In the genomic region with DNA sequence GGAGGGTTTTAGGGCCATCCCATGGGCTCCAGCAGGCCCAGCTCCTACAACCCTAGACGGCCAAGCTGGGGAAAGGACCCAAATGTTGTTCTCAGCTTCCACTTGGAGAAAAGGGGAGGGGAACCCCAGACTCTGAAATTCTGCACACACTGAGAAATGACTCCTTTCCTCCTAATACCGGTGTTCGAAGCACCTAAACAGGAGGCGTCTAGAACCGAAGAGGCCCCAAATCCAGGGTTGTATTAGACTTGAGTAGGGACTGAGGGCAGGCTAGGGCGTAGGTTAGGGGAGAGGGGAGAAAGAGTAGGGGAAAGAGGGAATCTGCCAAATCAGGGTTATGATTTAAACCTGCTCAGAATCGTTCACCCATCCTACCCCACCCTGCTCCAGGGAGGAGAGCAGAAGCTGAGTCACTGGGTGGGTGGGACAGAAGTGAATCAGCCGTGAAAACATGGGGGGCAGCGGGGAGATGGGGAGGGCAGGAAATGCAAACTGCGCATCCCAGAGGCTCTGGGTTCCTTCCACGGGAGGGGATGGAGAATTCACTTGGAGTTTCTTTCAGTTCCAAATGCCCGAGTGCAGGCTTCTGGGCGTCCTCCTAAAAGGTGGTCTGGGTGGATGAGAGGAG, we compare ENCODE assay signal across 8 cellular contexts. TPM values are rescaled to one million over a fixed set of nuclear protein-coding genes. Genes with fewer than 3 reads are reported as not detected.
DNase-seq lines count a peak whose midpoint lies in the region; TF ChIP-seq lines count a peak whose summit lies in the region.

No MANE protein-coding gene starts in this region.

- H3F3A ChIP-seq in PC-9 (ENCODE audit: insufficient read depth, low read depth) = peaks cover 33% of the 10 kb centered on the region; the same call in 1 of the 2 replicates

- H3K9me3 ChIP-seq in PC-9 (ENCODE audit: insufficient read depth, low read depth) = no peaks in the 10 kb centered on the region
- no peaks in the 10 kb centered on the region for H3K9me3 ChIP-seq in breast epithelium
- H3K9me3 ChIP-seq in stomach = no peaks in the 10 kb centered on the region

- TF ChIP-seq EP300 in stomach (IDR thresholded peaks at IDR 0.05) = no peak

- peaks cover 35% of the 10 kb centered on the region for H3K4me1 Mint-ChIP-seq in Calu3 (ENCODE audit: low read depth, unreplicated experiment)

- CTCF ChIA-PET in Calu3 (lab: Charles Lee) = interaction anchor here (0.6 to 4.2 kb wide), 5 partner anchors 20 to 197 kb away, joined by 3 to 39 read pairs (median 3); partner anchors contain the start of genes PFDN5 and SPRYD3
- CTCF ChIA-PET in PC-9 (lab: Charles Lee) = interaction anchor here (0.6 to 3.4 kb wide), 8 partner anchors 18 to 223 kb away, joined by 3 to 22 read pairs (median 4); partner anchors contain the start of genes AAAS and SPRYD3

- peak overlapping the region; percentile 84 for H3K27ac Mint-ChIP-seq in Calu3 (ENCODE audit: unreplicated experiment)

- POLR2A ChIA-PET in PC-9 (lab: Charles Lee; ENCODE audit: unreplicated experiment) = interaction anchor here (0.5 to 2.0 kb wide), 5 partner anchors 19 to 283 kb away, joined by 4 to 25 read pairs (median 6); partner anchors contain the start of genes KRT8 and SPRYD3

- no peaks in the 10 kb centered on the region for H3K9me3 Mint-ChIP-seq in Calu3 (ENCODE audit: low read depth, unreplicated experiment)

- peak overlapping the region; percentile 81 for H3K4me3 Mint-ChIP-seq in Calu3 (ENCODE audit: low read depth, unreplicated experiment)

- H3K36me3 ChIP-seq in PC-9 (ENCODE audit: low read depth) (0 out of 2 replicates have a peak, but pooled peaks cover 6% of the 10 kb centered on the region), breast epithelium (no peaks in the 10 kb centered on the region), stomach (peaks cover 0 to 9% (median 8%) of the 10 kb centered on the region in 4 donors)

- H2AFZ ChIP-seq in PC-9 = peak overlapping the region; percentile 96

- H3K9me2 ChIP-seq in PC-9 (ENCODE audit: insufficient read depth) = no peaks in the 10 kb centered on the region

- H3K79me2 ChIP-seq in PC-9 (ENCODE audit: low read depth) = no peaks in the 10 kb centered on the region; the same call in 1 of the 2 replicates

- H3K4me1 ChIP-seq in PC-9 (replicated peaks; ENCODE audit: insufficient read depth) = peaks cover 22% of the 10 kb centered on the region
- peaks cover 0 to 6% of the 10 kb centered on the region in 2 donors for H3K4me1 ChIP-seq in breast epithelium
- peaks cover 26 to 63% (median 40%) of the 10 kb centered on the region in 4 donors for H3K4me1 ChIP-seq in stomach

- TF ChIP-seq POLR2A in breast epithelium (IDR thresholded peaks at IDR 0.05) = no peak
- TF ChIP-seq POLR2A in stomach (IDR thresholded peaks at IDR 0.05) = no peak

- TF ChIP-seq CTCF in Calu3 (IDR thresholded peaks at IDR 0.05; ENCODE audit: unreplicated experiment) = no peak
- no peak for TF ChIP-seq CTCF in PC-9 (conservative IDR thresholded peaks at IDR 0.05)
- no peak for TF ChIP-seq CTCF in breast epithelium (IDR thresholded peaks at IDR 0.05)
- no peak for TF ChIP-seq CTCF in stomach (IDR thresholded peaks at IDR 0.05)

- no peaks in the 10 kb centered on the region for H3K27me3 Mint-ChIP-seq in Calu3 (ENCODE audit: unreplicated experiment)

- H3K27ac ChIP-seq in PC-9 (peak overlapping the region; percentile 87), breast epithelium (peak overlapping the region; percentile 83 to 96), stomach (peak overlapping the region; percentile 73 to 91 (median 82))

- H3K27me3 ChIP-seq in PC-9 (ENCODE audit: insufficient read depth, low read depth) (no peaks in the 10 kb centered on the region), breast epithelium (no peaks in the 10 kb centered on the region), stomach (peaks cover 0 to 22% (median 0%) of the 10 kb centered on the region in 3 donors)

- H3K36me3 Mint-ChIP-seq in Calu3 (ENCODE audit: insufficient read depth, unreplicated experiment) = peaks cover 31% of the 10 kb centered on the region

- H4K20me1 ChIP-seq in PC-9 (ENCODE audit: insufficient read depth) = no peaks in the 10 kb centered on the region

- peak; percentile 18 for DNase-seq in Calu3
- peak; percentile 50 to 59 for DNase-seq in PC-9
- no peak for DNase-seq in breast epithelium (ENCODE audit: low spot score in 2 of 2)
- peak; percentile 53 for DNase-seq in kidney tubule cell (ENCODE audit: low spot score)
- peak; percentile 24 for DNase-seq in stomach
- no peak for DNase-seq in NOMO-1 treated with dmso at 0.1 percent for 144 hours (lab: John Stamatoyannopoulos, UW; ENCODE audit: unreplicated experiment)
- no peak for DNase-seq in D341Med (ENCODE audit: low spot score)
- no peak for DNase-seq in iPS-NIHi11 (ENCODE audit: low spot score)

- intact Hi-C loops in Calu3 (cut with micrococcal nuclease; ENCODE audit: unreplicated experiment) = loop anchor here (2.0 kb wide), 1 partner anchor 32 kb away; no protein-coding TSS in a partner anchor
- intact Hi-C loops in PC-9 (cut with micrococcal nuclease; ENCODE audit: unreplicated experiment) = loop anchor here (2.0 kb wide), 1 partner anchor 20 kb away; the partner anchor contains the start of gene SPRYD3
- intact Hi-C loops in breast epithelium (cut with DNase I; ENCODE audit: low total_unique reads) = no loop called here
- intact Hi-C loops in stomach (cut with DNase I; ENCODE audit: low total_unique reads) = no loop called here

- H3K4me3 ChIP-seq in PC-9 = peak overlapping the region; percentile 96
- peak overlapping the region; percentile 57 to 89 (median 69) for H3K4me3 ChIP-seq in breast epithelium
- peak overlapping the region; percentile 51 to 66 (median 60) for H3K4me3 ChIP-seq in stomach

- BruUV-seq in Calu3 (replicated peaks; lab: Mats Ljungman, UMichigan) (no TSS peak), PC-9 (replicated peaks; lab: Mats Ljungman, UMichigan) (TSS peak; percentile 84)

- H3K4me2 ChIP-seq in PC-9 = peak overlapping the region; percentile 87

- WGBS in stomach, 5 donors = 42 to 58% (median 51%) methylated on average over 13 of the region's 13 CpGs

RNA-seq across cellular contexts. Expression of gene IGFBP6, which starts 1.0 kb away (rescaled TPM):
- total RNA-seq in Calu3 (2022) (25.4 and 67.0 TPM in 2 replicates), PC-9 (2021) (290 and 333 TPM in 2 replicates), breast epithelium (100 to 1,000 TPM; 169 to 708 (median 284) TPM), stomach (100 to 1,000 TPM in 2 of 5 donors, 10 to 100 TPM in 3; 22.6 to 388 (median 95.1) TPM)
- polyA plus RNA-seq in stomach = 100 to 1,000 TPM in 1 of 3 donors, 10 to 100 TPM in 2; 30.6 to 124 (median 54.7) TPM

RNA-seq across cellular contexts. Expression of gene SOAT2, which starts 4.8 kb away (rescaled TPM):
- not detected in 2 replicates for total RNA-seq in Calu3 (2022)
- total RNA-seq in PC-9 (2021) = 0.70 and 0.79 TPM in 2 replicates
- total RNA-seq in breast epithelium = under 1 TPM in 2 of 3 donors, not detected in 1; 0.16 to 0.33 TPM
- under 1 TPM in 1 of 5 donors, not detected in 4; 0.92 TPM for total RNA-seq in stomach
- polyA plus RNA-seq in stomach = under 1 TPM in 1 of 3 donors, not detected in 2; 0.28 TPM

RNA-seq across cellular contexts. Expression of gene SPRYD3, which starts 19.3 kb away (rescaled TPM):
- total RNA-seq in Calu3 (2022) (12.9 and 14.6 TPM in 2 replicates), PC-9 (2021) (15.2 and 17.2 TPM in 2 replicates), breast epithelium (10 to 100 TPM; 31.8 to 45.8 (median 36.3) TPM), stomach (10 to 100 TPM; 17.8 to 99.8 (median 50.9) TPM)
- 10 to 100 TPM; 26.3 to 30.5 (median 29.8) TPM for polyA plus RNA-seq in stomach

RNA-seq across cellular contexts. Expression of gene TNS2, which starts 48.6 kb away (rescaled TPM):
- total RNA-seq in Calu3 (2022) (1.3 and 4.7 TPM in 2 replicates), PC-9 (2021) (8.5 and 11.5 TPM in 2 replicates), breast epithelium (100 to 1,000 TPM in 2 of 3 donors, 10 to 100 TPM in 1; 65.4 to 228 (median 156) TPM), stomach (100 to 1,000 TPM in 2 of 5 donors, 10 to 100 TPM in 3; 38.5 to 164 (median 44.2) TPM)
- 100 to 1,000 TPM in 1 of 3 donors, 10 to 100 TPM in 2; 71.0 to 104 (median 76.5) TPM for polyA plus RNA-seq in stomach

Comparison
In these comparisons a context has a peak if more than half of its experiments do, and no peak if none do; other contexts are left out.
1. DNase-seq: peak in Calu3 (single experiment), PC-9 (2 of 2), kidney tubule cell (single experiment) and stomach (single experiment); none in breast epithelium (0 of 2), NOMO-1 treated with dmso at 0.1 percent for 144 hours (single experiment), D341Med (single experiment) and iPS-NIHi11 (single experiment).
2. intact Hi-C loops: an anchor here in Calu3 (2.0 kb wide) and PC-9 (2.0 kb wide); none called in breast epithelium and stomach.
3. Peak in every context shown above with its lines, with median percentiles within 50 percentile points of each other: H3K27ac ChIP-seq and H3K4me3 ChIP-seq.